In the genomic region with DNA sequence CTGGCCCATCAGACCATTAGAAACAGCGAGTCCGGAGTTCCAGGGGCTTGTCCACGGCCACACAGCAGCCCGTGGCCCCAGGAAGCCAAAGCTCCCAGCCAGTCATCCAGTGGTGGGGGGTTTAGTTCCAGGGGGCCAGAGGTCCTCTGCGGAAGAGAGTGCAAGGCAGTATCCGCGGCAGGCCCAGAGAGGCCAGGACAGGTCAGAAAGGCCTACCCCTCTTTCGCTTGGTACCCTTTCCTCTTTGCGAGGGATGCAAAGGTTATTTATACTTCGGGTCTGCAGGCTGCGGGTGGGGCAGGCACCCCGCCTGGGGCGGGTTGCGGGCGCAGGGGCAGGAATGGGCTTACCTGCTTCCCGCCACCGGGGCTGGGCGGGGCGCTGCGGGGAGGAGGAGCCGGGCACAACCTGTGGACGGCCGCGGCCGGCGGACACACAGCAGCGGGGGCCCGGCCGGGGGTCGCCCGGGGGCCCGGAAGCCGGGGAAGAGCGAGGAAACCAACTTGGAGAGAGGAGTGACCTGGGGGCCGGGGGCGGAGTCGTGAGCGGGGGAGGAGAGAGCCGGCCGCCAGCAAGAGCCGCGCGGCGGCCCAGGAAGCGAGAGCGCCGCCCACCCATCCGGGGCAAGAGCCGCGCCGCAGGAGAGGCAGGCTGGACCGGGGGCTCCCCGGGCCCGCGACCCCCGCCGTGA, we compare ENCODE assay signal across 8 cellular contexts. TPM values are rescaled to one million over a fixed set of nuclear protein-coding genes. Genes with fewer than 3 reads are reported as not detected.
A peak's percentile ranks its signal among the peaks of the same experiment; 100 is the strongest.
DNase-seq lines count a peak whose midpoint lies in the region; ATAC-seq and TF ChIP-seq lines count a peak whose summit lies in the region.

A gene with protein sequence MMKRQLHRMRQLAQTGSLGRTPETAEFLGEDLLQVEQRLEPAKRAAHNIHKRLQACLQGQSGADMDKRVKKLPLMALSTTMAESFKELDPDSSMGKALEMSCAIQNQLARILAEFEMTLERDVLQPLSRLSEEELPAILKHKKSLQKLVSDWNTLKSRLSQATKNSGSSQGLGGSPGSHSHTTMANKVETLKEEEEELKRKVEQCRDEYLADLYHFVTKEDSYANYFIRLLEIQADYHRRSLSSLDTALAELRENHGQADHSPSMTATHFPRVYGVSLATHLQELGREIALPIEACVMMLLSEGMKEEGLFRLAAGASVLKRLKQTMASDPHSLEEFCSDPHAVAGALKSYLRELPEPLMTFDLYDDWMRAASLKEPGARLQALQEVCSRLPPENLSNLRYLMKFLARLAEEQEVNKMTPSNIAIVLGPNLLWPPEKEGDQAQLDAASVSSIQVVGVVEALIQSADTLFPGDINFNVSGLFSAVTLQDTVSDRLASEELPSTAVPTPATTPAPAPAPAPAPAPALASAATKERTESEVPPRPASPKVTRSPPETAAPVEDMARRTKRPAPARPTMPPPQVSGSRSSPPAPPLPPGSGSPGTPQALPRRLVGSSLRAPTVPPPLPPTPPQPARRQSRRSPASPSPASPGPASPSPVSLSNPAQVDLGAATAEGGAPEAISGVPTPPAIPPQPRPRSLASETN (plus strand): TSS at position 600 of the 691 bp plus-strand sequence. CDS start 119 bp downstream, outside the sequence.

- ATAC-seq in GM18505 (IDR thresholded peaks at IDR 0.05; ENCODE audit: unreplicated experiment), result no peak

- H3K36me3 ChIP-seq in A673 (ENCODE audit: insufficient read depth, low read length, poor library complexity, severe bottlenecking), result no peaks in the 10 kb centered on the region
- peaks cover 13% of the 10 kb centered on the region for H3K36me3 ChIP-seq in iPS-15b (ENCODE audit: control insufficient read depth, insufficient read depth, low read length)

- BruUV-seq in A673 (replicated peaks; lab: Mats Ljungman, UMichigan), result no TSS peak

- no peak for TF ChIP-seq CTCF in A673 (conservative IDR thresholded peaks at IDR 0.05; ENCODE audit: low read depth, low read length)

- TF ChIP-seq POLR2A in GM18505 (IDR thresholded peaks at IDR 0.05; ENCODE audit: borderline replicate concordance, extremely low read depth, insufficient read depth, insufficient read length), result peak; percentile 37

- no peaks in the 10 kb centered on the region for H3K9me3 ChIP-seq in A673 (ENCODE audit: low read depth, low read length, poor library complexity, severe bottlenecking)
- H3K9me3 ChIP-seq in iPS-15b (ENCODE audit: control insufficient read depth, insufficient read depth, low read length), result no peaks in the 10 kb centered on the region

- POLR2A ChIA-PET in A673 (lab: Charles Lee; ENCODE audit: low non-redundant PET), result no interaction called here

- DNase-seq in A673 (ENCODE audit: low spot score) (peak; percentile 56), SK-MEL-5 (ENCODE audit: low read depth, low spot score) (peak; percentile 60), posterior vena cava (ENCODE audit: low spot score) (no peak), SHP77 treated with DMSO at 0.1 percent for 48 hours (lab: John Stamatoyannopoulos, UW) (no peak)
- peak; percentile 57 for DNase-seq in stimulated activated CD4-positive, alpha-beta T cell treated with anti-CD3 and anti-CD28 coated beads, Interleukin-12 subunit alpha, Interleukin-12 subunit beta, amount 100 ng/mL, for 4 hours

- intact Hi-C loops in A673 (cut with micrococcal nuclease; ENCODE audit: unreplicated experiment), result no loop called here
- intact Hi-C loops in posterior vena cava (cut with DNase I), result loop anchor here in 1 of 2 donors (5.0 kb wide), 1 partner anchor 163 kb away; no protein-coding TSS in a partner anchor

- CTCF ChIA-PET in A673 (lab: Charles Lee), result no interaction called here

- in situ Hi-C loops in SK-MEL-5 (cut with HindIII; ENCODE audit: low pct_unique_long_range_greater_than_20kb, low sequenced_read_pairs), result no loop called here

- H3K4me3 ChIP-seq in A673 (ENCODE audit: low read depth, low read length, poor library complexity, severe bottlenecking) (peak within 1 kb of the TSS; percentile 59), iPS-15b (ENCODE audit: low read depth, low read length) (peak within 1 kb of the TSS; percentile 88)

- H3K9ac ChIP-seq in iPS-15b (ENCODE audit: low read depth, low read length), result peak within 1 kb of the TSS; percentile 70

- peaks cover 23% of the 10 kb centered on the region for H3K4me1 ChIP-seq in A673 (ENCODE audit: insufficient read depth, low read length, poor library complexity, severe bottlenecking)
- H3K4me1 ChIP-seq in iPS-15b (ENCODE audit: control insufficient read depth, insufficient read depth, low read length), result peaks cover 16% of the 10 kb centered on the region

- no peaks in the 10 kb centered on the region for H3K27me3 ChIP-seq in A673 (replicated peaks; ENCODE audit: insufficient read depth, low read depth, low read length, poor library complexity)
- H3K27me3 ChIP-seq in iPS-15b (ENCODE audit: control insufficient read depth, insufficient read depth, low read length), result no peaks in the 10 kb centered on the region

- H3K27ac ChIP-seq in A673 (ENCODE audit: low read depth, low read length, poor library complexity, severe bottlenecking) (peak within 1 kb of the TSS; percentile 42), angular gyrus (ENCODE audit: low read depth, low read length) (peak within 1 kb of the TSS; percentile 45)

RNA-seq across cellular contexts. Expression of the gene that starts here (rescaled TPM):
- total RNA-seq in A673 (2021) (12.9 and 22.7 TPM in 2 replicates), posterior vena cava (1 to 10 TPM; 7.2 to 7.4 TPM)
- 3.9 and 5.5 TPM in 2 replicates for total RNA-seq in SK-MEL-5 (2014; rRNA removed; shearing (Covaris generic))
- polyA plus RNA-seq in SK-MEL-5 (2015; cell fraction: cytosol; rRNA removed), result 20.3 and 21.9 TPM in 2 replicates
- polyA plus RNA-seq in SK-MEL-5 (2015; cell fraction: nucleus; rRNA removed), result 20.6 and 22.3 TPM in 2 replicates

Comparison
In these comparisons a context has a peak if more than half of its experiments do, and no peak if none do; other contexts are left out.
1. DNase-seq: peak in A673 (single experiment), SK-MEL-5 (single experiment) and stimulated activated CD4-positive, alpha-beta T cell treated with anti-CD3 and anti-CD28 coated beads, Interleukin-12 subunit alpha, Interleukin-12 subunit beta, amount 100 ng/mL, for 4 hours (single experiment); none in posterior vena cava (single experiment) and SHP77 treated with DMSO at 0.1 percent for 48 hours (single experiment).